Comparison of ENCODE assay signal across 12 cellular contexts in genomic region chrX:13691845-13692334, GRCh38. TPM values are rescaled to one million over a fixed set of nuclear protein-coding genes. Genes with fewer than 3 reads are reported as not detected.
DNase-seq lines count a peak whose midpoint lies in the region; ATAC-seq and TF ChIP-seq lines count a peak whose summit lies in the region.
"Had no signal": no experiment of that assay in that cellular context is flagged by ENCODE, and none has a peak within 500 bp of the region (broad histone marks: within the 10 kb centered on the region; RNA-seq: fewer than 3 reads in every experiment).

No MANE protein-coding gene starts in this region.

- H3K36me3 ChIP-seq in tibial nerve = no peaks in the 10 kb centered on the region
- no peaks in the 10 kb centered on the region for H3K36me3 ChIP-seq in vagina

- peaks cover 76% of the 10 kb centered on the region for H3K4me1 Mint-ChIP-seq in activated T-cell treated with anti-CD3 and anti-CD28 coated beads, Interleukin-2, amount 50 U/mL, for 4 hours (ENCODE audit: low read depth)
- peaks cover 38% of the 10 kb centered on the region for H3K4me1 Mint-ChIP-seq in osteocyte (ENCODE audit: unreplicated experiment)

- TF ChIP-seq CTCF in fibroblast of mammary gland (conservative IDR thresholded peaks at IDR 0.05; ENCODE audit: control insufficient read depth, insufficient read depth, low read depth, low read length) (no peak), tibial nerve (IDR thresholded peaks at IDR 0.05) (no peak), vagina (IDR thresholded peaks at IDR 0.05) (no peak), osteocyte (IDR thresholded peaks at IDR 0.05) (no peak)

- DNase-seq in activated T-cell treated with anti-CD3 and anti-CD28 coated beads, Interleukin-2, amount 50 U/mL, for 4 hours = no peak
- no peak for DNase-seq in activated T-cell treated with anti-CD3 and anti-CD28 coated beads, Interleukin-2, amount 50 U/mL, for 48 hours
- DNase-seq in OCI-M1 (lab: John Stamatoyannopoulos, UW) (peak; percentile 5), fibroblast of mammary gland (ENCODE audit: low read depth) (peak; percentile 33), tibial nerve (ENCODE audit: low spot score in 2 of 2) (no peak), vagina (ENCODE audit: extremely low spot score in 2 of 2) (no peak), osteocyte (ENCODE audit: extremely low spot score, unreplicated experiment) (no peak)
- no peak for DNase-seq in stimulated activated CD4-positive, alpha-beta T cell treated with anti-CD3 and anti-CD28 coated beads, Interleukin-4, amount 100 ng/mL, for 4 hours
- DNase-seq: activated CD4-positive, CD25-positive, alpha-beta regulatory T cell; nephron progenitor cell had no signal

- H3K4me1 ChIP-seq in tibial nerve = peaks cover 0 to 48% (median 28%) of the 10 kb centered on the region in 4 donors
- peaks cover 44% of the 10 kb centered on the region for H3K4me1 ChIP-seq in vagina

- no peak for TF ChIP-seq EP300 in tibial nerve (IDR thresholded peaks at IDR 0.05)

- no peak for TF ChIP-seq POLR2A in tibial nerve (IDR thresholded peaks at IDR 0.05)
- TF ChIP-seq POLR2A in vagina (IDR thresholded peaks at IDR 0.05) = no peak

- no peaks in the 10 kb centered on the region for H3K27me3 Mint-ChIP-seq in activated T-cell treated with anti-CD3 and anti-CD28 coated beads, Interleukin-2, amount 50 U/mL, for 4 hours (ENCODE audit: low read depth)
- H3K27me3 Mint-ChIP-seq in osteocyte (ENCODE audit: unreplicated experiment) = no peaks in the 10 kb centered on the region

- H3K27ac ChIP-seq in tibial nerve (peak overlapping the region; percentile 5 to 71 (median 30)), vagina (no peak overlapping the region)
- H3K27ac ChIP-seq: RWPE1 had no signal

- ATAC-seq in activated T-cell treated with anti-CD3 and anti-CD28 coated beads, Interleukin-2, amount 50 U/mL, for 4 hours = no peak
- ATAC-seq: activated naive CD4-positive, alpha-beta T cell treated with anti-CD3 and anti-CD28 coated beads, Interleukin-2, amount 50 U/mL, for 72 hours had no signal

- H3K27me3 ChIP-seq in tibial nerve = peaks cover 0 to 5% of the 10 kb centered on the region in 2 donors
- H3K27me3 ChIP-seq in vagina = no peaks in the 10 kb centered on the region

- H3K4me3 Mint-ChIP-seq in activated T-cell treated with anti-CD3 and anti-CD28 coated beads, Interleukin-2, amount 50 U/mL, for 4 hours = peak overlapping the region; percentile 45
- no peak overlapping the region for H3K4me3 Mint-ChIP-seq in osteocyte (ENCODE audit: unreplicated experiment)

- WGBS in tibial nerve, 2 donors = 73 to 80% methylated on average over 6 of the region's 6 CpGs

- intact Hi-C loops in vagina (cut with DNase I) = no loop called here

- no peak overlapping the region for H3K27ac Mint-ChIP-seq in osteocyte (ENCODE audit: unreplicated experiment)

- no peak overlapping the region for H3K4me3 ChIP-seq in fibroblast of mammary gland (ENCODE audit: control insufficient read depth, low read depth, low read length)
- no peak overlapping the region for H3K4me3 ChIP-seq in tibial nerve
- H3K4me3 ChIP-seq in vagina = peak overlapping the region in 1 of 2 donors; percentile 60

- H3K9me3 ChIP-seq in tibial nerve (no peaks in the 10 kb centered on the region), vagina (no peaks in the 10 kb centered on the region)

- H3K9me3 Mint-ChIP-seq in activated T-cell treated with anti-CD3 and anti-CD28 coated beads, Interleukin-2, amount 50 U/mL, for 4 hours = no peaks in the 10 kb centered on the region
- no peaks in the 10 kb centered on the region for H3K9me3 Mint-ChIP-seq in osteocyte (ENCODE audit: unreplicated experiment)
- H3K9me3 Mint-ChIP-seq: activated naive CD4-positive, alpha-beta T cell treated with anti-CD3 and anti-CD28 coated beads, Interleukin-2, amount 50 U/mL, for 72 hours had no signal

- H3K36me3 Mint-ChIP-seq in activated T-cell treated with anti-CD3 and anti-CD28 coated beads, Interleukin-2, amount 50 U/mL, for 4 hours (ENCODE audit: insufficient read depth) = peaks cover 8% of the 10 kb centered on the region
- H3K36me3 Mint-ChIP-seq in osteocyte (ENCODE audit: unreplicated experiment) = no peaks in the 10 kb centered on the region

RNA-seq across cellular contexts. Expression of gene RAB9A, which starts 3.0 kb away (rescaled TPM):
- 10 to 100 TPM; 11.8 to 17.8 (median 17.3) TPM for total RNA-seq in activated T-cell treated with anti-CD3 and anti-CD28 coated beads, Interleukin-2, amount 50 U/mL, for 4 hours
- total RNA-seq in tibial nerve (10 to 100 TPM; 20.1 to 69.5 (median 24.9) TPM), vagina (15.0 TPM), osteocyte (25.6 and 32.9 TPM in 2 replicates)

RNA-seq across cellular contexts. Expression of gene TCEANC, which starts 38.9 kb away (rescaled TPM):
- 1 to 10 TPM; 1.4 to 2.2 (median 1.4) TPM for total RNA-seq in activated T-cell treated with anti-CD3 and anti-CD28 coated beads, Interleukin-2, amount 50 U/mL, for 4 hours
- total RNA-seq in tibial nerve (1 to 10 TPM; 2.9 to 6.1 (median 5.0) TPM), vagina (3.2 TPM), osteocyte (3.6 and 4.7 TPM in 2 replicates)

RNA-seq across cellular contexts. Expression of gene TRAPPC2, which starts 42.5 kb away (rescaled TPM):
- total RNA-seq in activated T-cell treated with anti-CD3 and anti-CD28 coated beads, Interleukin-2, amount 50 U/mL, for 4 hours = 10 to 100 TPM; 11.7 to 19.9 (median 15.8) TPM
- total RNA-seq in tibial nerve = 10 to 100 TPM in 3 of 4 donors, 1 to 10 TPM in 1; 9.0 to 13.8 (median 11.6) TPM
- total RNA-seq in vagina = 14.2 TPM
- 14.7 and 14.8 TPM in 2 replicates for total RNA-seq in osteocyte

RNA-seq across cellular contexts. Expression of gene OFD1, which starts 42.7 kb away (rescaled TPM):
- total RNA-seq in activated T-cell treated with anti-CD3 and anti-CD28 coated beads, Interleukin-2, amount 50 U/mL, for 4 hours = 10 to 100 TPM; 20.0 to 26.8 (median 20.1) TPM
- 10 to 100 TPM; 14.7 to 38.1 (median 31.3) TPM for total RNA-seq in tibial nerve
- total RNA-seq in vagina = 49.1 TPM
- total RNA-seq in osteocyte = 15.2 and 17.3 TPM in 2 replicates

Comparison
In these comparisons a context has a peak if more than half of its experiments do, and no peak if none do; other contexts are left out.
1. DNase-seq: peak in OCI-M1 (single experiment) and fibroblast of mammary gland (single experiment); none in activated T-cell treated with anti-CD3 and anti-CD28 coated beads, Interleukin-2, amount 50 U/mL, for 4 hours (single experiment), activated T-cell treated with anti-CD3 and anti-CD28 coated beads, Interleukin-2, amount 50 U/mL, for 48 hours (0 of 2), tibial nerve (0 of 2), vagina (0 of 2), osteocyte (single experiment) and stimulated activated CD4-positive, alpha-beta T cell treated with anti-CD3 and anti-CD28 coated beads, Interleukin-4, amount 100 ng/mL, for 4 hours (0 of 2).